In genomic region chr3:65978116-65978515, GRCh38 we compare ENCODE assay signal across 19 cellular contexts.
DNase-seq lines count a peak whose midpoint lies in the region; ATAC-seq and TF ChIP-seq lines count a peak whose summit lies in the region.
"Had no signal": no experiment of that assay in that cellular context is flagged by ENCODE, and none has a peak within 500 bp of the region (broad histone marks: within the 10 kb centered on the region; RNA-seq: fewer than 3 reads in every experiment).

No MANE protein-coding gene starts in this region.

- no peak overlapping the region for H3K4me2 ChIP-seq in H9 (ENCODE audit: insufficient read depth, insufficient read length, low read length)

- no peak overlapping the region for H3K23ac ChIP-seq in H9 (ENCODE audit: insufficient read length, low read depth, low read length)

- no peak overlapping the region for H2AFZ ChIP-seq in H9 (ENCODE audit: low read length)

- H3K79me2 ChIP-seq in H9 (ENCODE audit: insufficient read depth, low read length): peaks cover 2% of the 10 kb centered on the region; the same call in 1 of the 2 replicates

- no peak for TF ChIP-seq POLR2A in prostate gland (IDR thresholded peaks at IDR 0.05)

- H3K9me3 ChIP-seq in H9 (ENCODE audit: control insufficient read depth, low read depth, low read length) (no peaks in the 10 kb centered on the region), subcutaneous abdominal adipose tissue (ENCODE audit: control insufficient read depth in 5 of 5, low read length in 5 of 5) (peaks cover 0 to 2% (median 0%) of the 10 kb centered on the region in 5 donors), prostate gland (no peaks in the 10 kb centered on the region)

- H2BK15ac ChIP-seq in H9 (ENCODE audit: low read depth, low read length): no peak overlapping the region

- TF ChIP-seq CTCF in H9 (conservative IDR thresholded peaks at IDR 0.05) (no peak), astrocyte of the spinal cord (IDR thresholded peaks at IDR 0.05; ENCODE audit: low read depth, low read length) (no peak), fibroblast of the aortic adventitia (IDR thresholded peaks at IDR 0.05; ENCODE audit: insufficient read depth, low read length) (no peak), prostate gland (IDR thresholded peaks at IDR 0.05) (no peak)

- H3K56ac ChIP-seq in H9 (ENCODE audit: insufficient read length, low read depth, low read length): no peak overlapping the region

- H3K79me1 ChIP-seq in H9 (ENCODE audit: insufficient read depth, low read depth, low read length, poor library complexity, severe bottlenecking): no peaks in the 10 kb centered on the region

- ATAC-seq in GM19023 (IDR thresholded peaks at IDR 0.05; ENCODE audit: unreplicated experiment): no peak
- ATAC-seq: HCT116 had no signal

- H3K9ac ChIP-seq in H9 (ENCODE audit: extremely low read depth, insufficient read length, low read length): no peak overlapping the region
- H3K9ac ChIP-seq in subcutaneous abdominal adipose tissue (ENCODE audit: low read length in 5 of 5): no peak overlapping the region

- no peaks in the 10 kb centered on the region for H3K27me3 ChIP-seq in H9 (ENCODE audit: insufficient read depth, low read length)
- H3K27me3 ChIP-seq in subcutaneous abdominal adipose tissue (ENCODE audit: control insufficient read depth in 5 of 5, insufficient read depth in 4 of 5, low read length in 5 of 5): no peaks in the 10 kb centered on the region
- H3K27me3 ChIP-seq in prostate gland (replicated peaks; ENCODE audit: insufficient read depth): no peaks in the 10 kb centered on the region

- H3T11ph ChIP-seq in H9 (ENCODE audit: low read length): peak overlapping the region; percentile 39

- peaks cover 15 to 21% of the 10 kb centered on the region in 2 experiments for H3K4me1 Mint-ChIP-seq in H9

- peaks cover 3 to 17% (median 6%) of the 10 kb centered on the region in 3 experiments; a peak in 6 of 7 replicates for H3K36me3 Mint-ChIP-seq in H9 (ENCODE audit: insufficient read depth in 1 of 3, low read depth in 3 of 3)

- no peak overlapping the region for H2BK12ac ChIP-seq in H9 (ENCODE audit: insufficient read length, low read depth, low read length)

- no peak overlapping the region for H2BK5ac ChIP-seq in H9 (ENCODE audit: insufficient read length, low read length)

- no peak overlapping the region for H3K18ac ChIP-seq in H9 (ENCODE audit: insufficient read length, low read depth, low read length)

- H3K4ac ChIP-seq in H9 (ENCODE audit: low read depth, low read length): no peak overlapping the region

- no peaks in the 10 kb centered on the region for H3K36me3 ChIP-seq in subcutaneous abdominal adipose tissue (ENCODE audit: control insufficient read depth in 5 of 5, insufficient read depth in 5 of 5, low read length in 5 of 5)
- no peaks in the 10 kb centered on the region for H3K36me3 ChIP-seq in prostate gland

- H2BK20ac ChIP-seq in H9 (ENCODE audit: low read depth, low read length, poor library complexity, severe bottlenecking): no peak overlapping the region

- H2AK5ac ChIP-seq in H9 (ENCODE audit: insufficient read length, low read length): no peak overlapping the region

- no peak overlapping the region for H3K4me3 Mint-ChIP-seq in H9

- H4K5ac ChIP-seq in H9 (ENCODE audit: insufficient read length, low read depth, low read length): no peak overlapping the region

- no peak overlapping the region for H3K14ac ChIP-seq in H9 (ENCODE audit: insufficient read depth, low read length)

- no peaks in the 10 kb centered on the region for H4K20me1 ChIP-seq in H9 (ENCODE audit: control insufficient read depth, insufficient read depth, insufficient read length)

- H3K27me3 Mint-ChIP-seq in H9 (ENCODE audit: low read depth): no peaks in the 10 kb centered on the region

- H2BK120ac ChIP-seq in H9 (ENCODE audit: low read depth, low read length, poor library complexity, severe bottlenecking): no peak overlapping the region

- H3K27ac ChIP-seq in H9 (ENCODE audit: insufficient read length, low read depth, low read length): no peak overlapping the region
- H3K27ac ChIP-seq in subcutaneous abdominal adipose tissue (ENCODE audit: low read depth, low read length): peak overlapping the region; percentile 35
- H3K27ac ChIP-seq in prostate gland: no peak overlapping the region
- H3K27ac ChIP-seq: SK-N-MC had no signal

- H3K4me1 ChIP-seq in H9 (ENCODE audit: insufficient read depth, low read length): no peaks in the 10 kb centered on the region
- peaks cover 4 to 20% (median 18%) of the 10 kb centered on the region in 5 donors for H3K4me1 ChIP-seq in subcutaneous abdominal adipose tissue (ENCODE audit: control insufficient read depth in 5 of 5, insufficient read depth in 5 of 5, low read length in 5 of 5)
- H3K4me1 ChIP-seq in prostate gland (replicated peaks): no peaks in the 10 kb centered on the region

- no peak for DNase-seq in H9
- DNase-seq in astrocyte of the spinal cord (ENCODE audit: low read depth, low spot score): peak; percentile 41
- DNase-seq in fibroblast of the aortic adventitia (ENCODE audit: low read depth): peak; percentile 52
- DNase-seq in prostate gland (ENCODE audit: low spot score): no peak
- no peak for DNase-seq in NOMO-1 (lab: John Stamatoyannopoulos, UW; ENCODE audit: unreplicated experiment in 2 of 2)
- no peak for DNase-seq in iPS-NIHi11 (ENCODE audit: low spot score)
- DNase-seq: DMS79 treated with DMSO at 0.1 percent for 48 hours; KBM-7; NCI-H1105 treated with DMSO at 0.1 percent for 48 hours; NCI-H1694; NCI-H2081 treated with DMSO at 0.1 percent for 48 hours; NCI-H748 treated with DMSO at 0.1 percent for 48 hours; NK-92 treated with Interleukin-12 subunit alpha and Interleukin-12 subunit beta, amount 100 ng/mL, for 24 hours; OCI-M1; Right ventricle myocardium superior had no signal

- no peaks in the 10 kb centered on the region for H3K23me2 ChIP-seq in H9 (ENCODE audit: insufficient read length, low read depth, low read length, poor library complexity, severe bottlenecking)

- intact Hi-C loops in prostate gland (cut with DNase I): no loop called here

- H4K91ac ChIP-seq in H9 (ENCODE audit: insufficient read length, low read depth, low read length): no peak overlapping the region

- H3K27ac Mint-ChIP-seq in H9: peak overlapping the region in 1 of 3 experiments; percentile 57; a peak in 2 of 7 replicates

- in situ Hi-C loops in astrocyte of the spinal cord (cut with HindIII; ENCODE audit: low sequenced_read_pairs): no loop called here

- H3K4me3 ChIP-seq in astrocyte of the spinal cord (ENCODE audit: low read depth, low read length): no peak overlapping the region
- H3K4me3 ChIP-seq in fibroblast of the aortic adventitia (ENCODE audit: low read depth, low read length): no peak overlapping the region
- no peak overlapping the region for H3K4me3 ChIP-seq in subcutaneous abdominal adipose tissue (ENCODE audit: low read depth in 1 of 5, low read length in 5 of 5)
- no peak overlapping the region for H3K4me3 ChIP-seq in prostate gland
- H3K4me3 ChIP-seq: SK-N-MC had no signal

- no peaks in the 10 kb centered on the region for H3K9me3 Mint-ChIP-seq in H9

- no peak overlapping the region for H4K8ac ChIP-seq in H9 (replicated peaks; ENCODE audit: insufficient read length, low read depth, low read length)

Comparison
In these comparisons a context has a peak if more than half of its experiments do, and no peak if none do; other contexts are left out.
1. DNase-seq: peak in astrocyte of the spinal cord (single experiment) and fibroblast of the aortic adventitia (single experiment); none in H9 (single experiment), prostate gland (single experiment), NOMO-1 (0 of 2) and iPS-NIHi11 (single experiment).